In genomic region chr11:41660585-41660984, GRCh38 we compare ENCODE assay signal across 14 cellular contexts.
A peak's percentile ranks its signal among the peaks of the same experiment; 100 is the strongest.
DNase-seq lines count a peak whose midpoint lies in the region; TF ChIP-seq lines count a peak whose summit lies in the region.
"Had no signal": no experiment of that assay in that cellular context is flagged by ENCODE, and none has a peak within 500 bp of the region (broad histone marks: within the 10 kb centered on the region; RNA-seq: fewer than 3 reads in every experiment).

No MANE protein-coding gene starts in this region.

- H3K4me3 ChIP-seq in GM12865 (ENCODE audit: low read depth, low read length) (no peak overlapping the region), WERI-Rb-1 (ENCODE audit: low read depth, low read length) (no peak overlapping the region), kidney epithelial cell (ENCODE audit: low read depth, low read length) (no peak overlapping the region)
- H3K4me3 ChIP-seq: Peyer's patch, spleen had no signal

- H3K27ac ChIP-seq in WERI-Rb-1: no peak overlapping the region
- H3K27ac ChIP-seq: Peyer's patch, spleen had no signal

- DNase-seq in GM12865 (ENCODE audit: low read depth): no peak
- peak; percentile 10 for DNase-seq in WERI-Rb-1
- DNase-seq in kidney epithelial cell (ENCODE audit: low read depth): no peak
- DNase-seq in GM13976 (ENCODE audit: low spot score): no peak
- no peak for DNase-seq in activated T-cell treated with anti-CD3 and anti-CD28 coated beads for 4 hours
- DNase-seq in G401 (ENCODE audit: low spot score): no peak
- DNase-seq: activated CD4-positive, alpha-beta T cell treated with anti-CD3 and anti-CD28 coated beads, Interleukin-2, amount 50 U/mL, for 1 hour; activated naive CD4-positive, alpha-beta T cell treated with anti-CD3 and anti-CD28 coated beads, Interleukin-2, amount 50 U/mL, for 16 hours; erythroblast; Kasumi-1; NCI-H146; Peyer's patch; spleen had no signal

- TF ChIP-seq CTCF in GM12865 (IDR thresholded peaks at IDR 0.05; ENCODE audit: insufficient read depth, low read depth, low read length, missing control alignments): peak; percentile 16
- peak; percentile 15; the same call in 1 of the 2 replicates for TF ChIP-seq CTCF in LNCAP (IDR thresholded peaks at IDR 0.05)
- TF ChIP-seq CTCF in WERI-Rb-1 (IDR thresholded peaks at IDR 0.05; ENCODE audit: low read depth, low read length): peak; percentile 41
- TF ChIP-seq CTCF in kidney epithelial cell (IDR thresholded peaks at IDR 0.05; ENCODE audit: insufficient read depth, low read length, poor library complexity, severe bottlenecking): peak; percentile 5
- TF ChIP-seq CTCF in GM13976 (IDR thresholded peaks at IDR 0.05; ENCODE audit: borderline replicate concordance, control extremely low read depth, extremely low read depth, insufficient read depth, missing control alignments): no peak

- in situ Hi-C loops in GM13976 (cut with MboI; ENCODE audit: low sequenced_read_pairs, unreplicated experiment) (no loop called here), G401 (cut with HindIII; ENCODE audit: low sequenced_read_pairs) (no loop called here)

- H3K36me3 ChIP-seq in WERI-Rb-1 (no peaks in the 10 kb centered on the region), kidney epithelial cell (ENCODE audit: control insufficient read depth, insufficient read depth, low read length) (no peaks in the 10 kb centered on the region)
- H3K36me3 ChIP-seq: Peyer's patch, spleen had no signal

- peaks cover 43% of the 10 kb centered on the region for H3K27me3 ChIP-seq in WERI-Rb-1 (ENCODE audit: insufficient read depth, low read depth, severe bottlenecking)
- H3K27me3 ChIP-seq in kidney epithelial cell (ENCODE audit: control insufficient read depth, insufficient read depth, low read length): no peaks in the 10 kb centered on the region
- H3K27me3 ChIP-seq: Peyer's patch, spleen had no signal

- H3K9me3 ChIP-seq in WERI-Rb-1 (ENCODE audit: severe bottlenecking): no peaks in the 10 kb centered on the region
- H3K9me3 ChIP-seq: Peyer's patch had no signal
